In genomic region chr5:149782900-149783586, GRCh38 we compare ENCODE assay signal across 19 cellular contexts. TPM values are rescaled to one million over a fixed set of nuclear protein-coding genes. Genes with fewer than 3 reads are reported as not detected.
DNase-seq lines count a peak whose midpoint lies in the region; ATAC-seq and TF ChIP-seq lines count a peak whose summit lies in the region.
"Had no signal": no experiment of that assay in that cellular context is flagged by ENCODE, and none has a peak within 500 bp of the region (broad histone marks: within the 10 kb centered on the region; RNA-seq: fewer than 3 reads in every experiment).

No MANE protein-coding gene starts in this region.

- POLR2A ChIA-PET in GM10248 (lab: Yijun Ruan, JAX): no interaction called here

- H3K4me3 ChIP-seq in esophagus squamous epithelium (no peak overlapping the region), mucosa of rectum (ENCODE audit: low read length in 2 of 2) (no peak overlapping the region)
- H3K4me3 ChIP-seq: dorsolateral prefrontal cortex, upper lobe of left lung had no signal

- H3K9ac ChIP-seq in mucosa of rectum (ENCODE audit: low read depth in 1 of 2, low read length in 2 of 2): peak overlapping the region; percentile 24 to 61

- H3K27me3 ChIP-seq in esophagus squamous epithelium (no peaks in the 10 kb centered on the region), mucosa of rectum (ENCODE audit: control insufficient read depth in 2 of 2, insufficient read depth in 2 of 2, low read length in 2 of 2) (no peaks in the 10 kb centered on the region)
- H3K27me3 ChIP-seq: dorsolateral prefrontal cortex, upper lobe of left lung had no signal

- H3K9me3 Mint-ChIP-seq in stimulated activated memory B cell treated with anti-CD40 and anti-IgM and Interleukin-4, amounts not matched to agents 10 μg/mL and 1 μg/mL and 100 μg/mL, for 72 hours: peaks cover 3% of the 10 kb centered on the region
- no peaks in the 10 kb centered on the region for H3K9me3 Mint-ChIP-seq in osteocyte (ENCODE audit: unreplicated experiment)

- H3K36me3 Mint-ChIP-seq in T-helper 17 cell (ENCODE audit: low read depth): peaks cover 3% of the 10 kb centered on the region
- H3K36me3 Mint-ChIP-seq in stimulated activated memory B cell treated with anti-CD40 and anti-IgM and Interleukin-4, amounts not matched to agents 10 μg/mL and 1 μg/mL and 100 μg/mL, for 72 hours: peaks cover 37% of the 10 kb centered on the region
- H3K36me3 Mint-ChIP-seq in osteocyte (ENCODE audit: unreplicated experiment): no peaks in the 10 kb centered on the region

- no peak for ATAC-seq in T-helper 17 cell
- ATAC-seq in stimulated activated memory B cell treated with anti-CD40 and anti-IgM and Interleukin-4, amounts not matched to agents 10 μg/mL and 1 μg/mL and 100 μg/mL, for 72 hours: peak; percentile 44
- ATAC-seq: activated CD8-positive, alpha-beta T cell treated with anti-CD3 and anti-CD28 coated beads, Interleukin-2, amount 10 ng/mL, durations not matched to agents 7 days and 5 days; HCT116; SK-N-SH treated with all-trans-retinoic acid at 6 μM for 48 hours had no signal

- peak overlapping the region; percentile 1 to 89 (median 60) for H3K27ac ChIP-seq in esophagus squamous epithelium
- peak overlapping the region; percentile 88 to 94 for H3K27ac ChIP-seq in mucosa of rectum (ENCODE audit: low read depth in 2 of 2, low read length in 2 of 2)
- H3K27ac ChIP-seq: upper lobe of left lung had no signal

- H3K4me1 Mint-ChIP-seq in T-helper 17 cell (peaks cover 13% of the 10 kb centered on the region), osteocyte (ENCODE audit: unreplicated experiment) (no peaks in the 10 kb centered on the region)
- peaks cover 56% of the 10 kb centered on the region for H3K4me1 Mint-ChIP-seq in stimulated activated memory B cell treated with anti-CD40 and anti-IgM and Interleukin-4, amounts not matched to agents 10 μg/mL and 1 μg/mL and 100 μg/mL, for 72 hours

- CTCF ChIA-PET in GM10248 (lab: Yijun Ruan, JAX): interaction anchor here (1.2 to 9.1 kb wide), 8 partner anchors 9 to 116 kb away, joined by 3 to 55 read pairs (median 8); no protein-coding TSS in a partner anchor

- 95 to 97% methylated on average over 2 of the region's 2 CpGs for WGBS in esophagus squamous epithelium, 2 donors

- H3K27me3 Mint-ChIP-seq in T-helper 17 cell (no peaks in the 10 kb centered on the region), osteocyte (ENCODE audit: unreplicated experiment) (no peaks in the 10 kb centered on the region)
- no peaks in the 10 kb centered on the region for H3K27me3 Mint-ChIP-seq in stimulated activated memory B cell treated with anti-CD40 and anti-IgM and Interleukin-4, amounts not matched to agents 10 μg/mL and 1 μg/mL and 100 μg/mL, for 72 hours
- H3K27me3 Mint-ChIP-seq: activated naive CD8-positive, alpha-beta T cell treated with anti-CD3 and anti-CD28 coated beads for 36 hours had no signal

- no peak overlapping the region for H3K4me3 Mint-ChIP-seq in T-helper 17 cell
- H3K4me3 Mint-ChIP-seq in stimulated activated memory B cell treated with anti-CD40 and anti-IgM and Interleukin-4, amounts not matched to agents 10 μg/mL and 1 μg/mL and 100 μg/mL, for 72 hours: no peak overlapping the region
- H3K4me3 Mint-ChIP-seq in osteocyte (ENCODE audit: unreplicated experiment): no peak overlapping the region
- H3K4me3 Mint-ChIP-seq: activated CD8-positive, alpha-beta T cell treated with anti-CD3 and anti-CD28 coated beads, Interleukin-2, amount 10 ng/mL, durations not matched to agents 7 days and 5 days; activated naive CD8-positive, alpha-beta T cell treated with anti-CD3 and anti-CD28 coated beads for 36 hours had no signal

- intact Hi-C loops in esophagus squamous epithelium (cut with DNase I): no loop called here

- no peak for TF ChIP-seq POLR2A in esophagus squamous epithelium (IDR thresholded peaks at IDR 0.05)

- DNase-seq in T-helper 17 cell (no peak), esophagus squamous epithelium (lab: John Stamatoyannopoulos, UW) (no peak), osteocyte (ENCODE audit: extremely low spot score, unreplicated experiment) (no peak), SHP77 treated with DMSO at 0.1 percent for 48 hours (lab: John Stamatoyannopoulos, UW) (no peak), GM10248 (ENCODE audit: extremely low spot score) (no peak), occipital lobe (lab: John Stamatoyannopoulos, UW) (no peak)
- DNase-seq: ACHN; activated CD8-positive, alpha-beta T cell treated with anti-CD3 and anti-CD28 coated beads, Interleukin-2, amount 10 ng/mL, durations not matched to agents 7 days and 5 days; activated naive CD8-positive, alpha-beta T cell treated with anti-CD3 and anti-CD28 coated beads for 36 hours; central memory CD4-positive, alpha-beta T cell; NCI-H1436 treated with DMSO at 0.1 percent for 48 hours; NCI-H82; small intestine had no signal

- H3K9me3 ChIP-seq in T-helper 17 cell (ENCODE audit: control insufficient read depth, low read length, poor library complexity, severe bottlenecking): no peaks in the 10 kb centered on the region
- H3K9me3 ChIP-seq in esophagus squamous epithelium: no peaks in the 10 kb centered on the region
- H3K9me3 ChIP-seq in mucosa of rectum (ENCODE audit: control insufficient read depth in 2 of 2, low read length in 2 of 2): no peaks in the 10 kb centered on the region
- H3K9me3 ChIP-seq: upper lobe of left lung had no signal

- TF ChIP-seq CTCF in esophagus squamous epithelium (IDR thresholded peaks at IDR 0.05) (no peak), osteocyte (IDR thresholded peaks at IDR 0.05) (no peak), GM10248 (IDR thresholded peaks at IDR 0.05; ENCODE audit: control extremely low read depth, extremely low read depth, low read depth, missing control alignments) (no peak)

- H3K4me1 ChIP-seq in esophagus squamous epithelium (peaks cover 20 to 63% (median 49%) of the 10 kb centered on the region in 3 donors), mucosa of rectum (ENCODE audit: control insufficient read depth in 2 of 2, insufficient read depth in 2 of 2, low read length in 2 of 2) (peaks cover 64 to 79% of the 10 kb centered on the region in 2 donors)

- no peaks in the 10 kb centered on the region for H3K36me3 ChIP-seq in esophagus squamous epithelium
- peaks cover 0 to 8% of the 10 kb centered on the region in 2 donors for H3K36me3 ChIP-seq in mucosa of rectum (ENCODE audit: control insufficient read depth in 2 of 2, insufficient read depth in 2 of 2, low read length in 2 of 2)
- H3K36me3 ChIP-seq: upper lobe of left lung had no signal

- peak overlapping the region; percentile 49 for H3K27ac Mint-ChIP-seq in T-helper 17 cell
- peak overlapping the region; percentile 93 for H3K27ac Mint-ChIP-seq in stimulated activated memory B cell treated with anti-CD40 and anti-IgM and Interleukin-4, amounts not matched to agents 10 μg/mL and 1 μg/mL and 100 μg/mL, for 72 hours
- no peak overlapping the region for H3K27ac Mint-ChIP-seq in osteocyte (ENCODE audit: unreplicated experiment)
- H3K27ac Mint-ChIP-seq: activated CD8-positive, alpha-beta T cell treated with anti-CD3 and anti-CD28 coated beads, Interleukin-2, amount 10 ng/mL, durations not matched to agents 7 days and 5 days; activated naive CD8-positive, alpha-beta T cell treated with anti-CD3 and anti-CD28 coated beads for 36 hours had no signal

RNA-seq across cellular contexts. Expression of gene PPARGC1B, which starts 52.9 kb away (rescaled TPM):
- total RNA-seq in T-helper 17 cell (1 to 10 TPM; 4.4 to 4.6 TPM), esophagus squamous epithelium (10 to 100 TPM in 2 of 4 donors, 1 to 10 TPM in 2; 8.9 to 15.4 (median 11.9) TPM), osteocyte (2.5 and 3.3 TPM in 2 replicates), occipital lobe (0.47 TPM)
